1 cellular context compared by ENCODE assay signal in genomic region chr21:14864211-14865021, GRCh38.
A peak's percentile ranks its signal among the peaks of the same experiment; 100 is the strongest.
TF ChIP-seq lines count a peak whose summit lies in the region.

No MANE protein-coding gene starts in this region.

TF ChIP-seq in GM12878, 131 proteins besides CTCF, POLR2A, EP300 and RAD21 (continued from another document):
- no peak for TF ChIP-seq NKRF (conservative IDR thresholded peaks at IDR 0.05)
- no peak for TF ChIP-seq CHD1 (IDR thresholded peaks at IDR 0.05; ENCODE audit: low read depth, low read length)
- no peak for TF ChIP-seq JUND (IDR thresholded peaks at IDR 0.05; ENCODE audit: low read depth, low read length)
- no peak for TF ChIP-seq DPF2 (IDR thresholded peaks at IDR 0.05)
- TF ChIP-seq STAT1 (conservative IDR thresholded peaks at IDR 0.05) = no peak
- no peak for TF ChIP-seq JUNB (IDR thresholded peaks at IDR 0.05)
- TF ChIP-seq ATF2 (IDR thresholded peaks at IDR 0.05; ENCODE audit: low read length) = peak; percentile 23; the same call in 1 of the 2 replicates
- no peak for TF ChIP-seq CEBPZ (IDR thresholded peaks at IDR 0.05; ENCODE audit: low read depth, low read length)
- 0 out of 2 replicates have a peak, but pooled peaks have one; percentile 24 for TF ChIP-seq CREB1 (IDR thresholded peaks at IDR 0.05; ENCODE audit: low read depth)
- peak; percentile 57 for TF ChIP-seq SKIL (IDR thresholded peaks at IDR 0.05; ENCODE audit: low read depth, poor library complexity, severe bottlenecking)
- TF ChIP-seq USF2 (IDR thresholded peaks at IDR 0.05; ENCODE audit: borderline replicate concordance, low read depth, low read length) = no peak
- TF ChIP-seq GATAD2B (conservative IDR thresholded peaks at IDR 0.05; ENCODE audit: low read depth) = no peak; the same call in 1 of the 2 replicates
- TF ChIP-seq IKZF1 (conservative IDR thresholded peaks at IDR 0.05) = peak; percentile 80
- no peak for TF ChIP-seq BMI1 (IDR thresholded peaks at IDR 0.05; ENCODE audit: borderline replicate concordance)
- TF ChIP-seq ETV6 (conservative IDR thresholded peaks at IDR 0.05 in 1 of 2, IDR thresholded peaks at IDR 0.05 in 1 of 2; ENCODE audit: borderline replicate concordance in 1 of 2, low read depth in 1 of 2) = no peak
- TF ChIP-seq MYB (IDR thresholded peaks at IDR 0.05; ENCODE audit: borderline replicate concordance, low read depth, low read length) = no peak
- TF ChIP-seq ZNF622 (IDR thresholded peaks at IDR 0.05) = no peak
- TF ChIP-seq CEBPB (IDR thresholded peaks at IDR 0.05; ENCODE audit: borderline replicate concordance in 1 of 2, low read depth in 2 of 2, low read length in 2 of 2) = no peak
- no peak for TF ChIP-seq ZNF24 (IDR thresholded peaks at IDR 0.05)
- TF ChIP-seq STAT3 (IDR thresholded peaks at IDR 0.05; ENCODE audit: low read depth, low read length) = no peak
- TF ChIP-seq TCF12 (IDR thresholded peaks at IDR 0.05; ENCODE audit: low read depth, low read length) = no peak
- TF ChIP-seq SMAD5 (IDR thresholded peaks at IDR 0.05; ENCODE audit: low read depth) = no peak
- TF ChIP-seq EGR1 (IDR thresholded peaks at IDR 0.05; ENCODE audit: borderline replicate concordance in 1 of 2, low read depth in 2 of 2, low read length in 2 of 2) = no peak
- TF ChIP-seq BHLHE40 (IDR thresholded peaks at IDR 0.05; ENCODE audit: borderline replicate concordance in 1 of 2, low read depth in 2 of 2, low read length in 1 of 2) = peak; percentile 76 to 80
- no peak for TF ChIP-seq TAF1 (IDR thresholded peaks at IDR 0.05; ENCODE audit: borderline replicate concordance, low read depth, low read length)
- TF ChIP-seq E4F1 (IDR thresholded peaks at IDR 0.05; ENCODE audit: borderline replicate concordance, partially characterized antibody) = no peak
- TF ChIP-seq NR2F1 (conservative IDR thresholded peaks at IDR 0.05) = peak; percentile 36
- no peak for TF ChIP-seq FOXK2 (IDR thresholded peaks at IDR 0.05)
- no peak for TF ChIP-seq NBN (IDR thresholded peaks at IDR 0.05)
TF ChIP-seq in GM12878: peak in this region for 27.
